ENCODE assay signal across 1 cellular context in the genomic region with DNA sequence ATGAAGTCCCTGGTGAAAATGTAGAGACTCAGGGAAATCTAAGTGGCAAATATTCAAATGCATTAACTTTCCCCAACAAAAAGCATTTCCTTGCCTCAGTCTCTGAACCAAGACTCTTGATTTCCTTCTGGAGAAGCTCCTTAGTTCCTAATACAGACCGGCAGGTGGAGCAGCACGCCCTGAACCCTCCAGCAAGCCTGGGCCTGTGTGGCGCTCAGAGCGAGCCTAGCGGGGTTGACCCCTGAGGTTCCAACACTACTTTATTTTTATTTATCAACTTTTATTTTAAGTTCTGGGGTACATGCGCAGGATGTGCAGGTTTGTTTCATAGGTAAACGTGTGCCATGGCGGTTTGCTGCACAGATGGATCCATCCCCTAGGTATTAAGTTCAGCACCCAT.
TF ChIP-seq lines count a peak whose summit lies in the region.

No MANE protein-coding gene starts in this region.

TF ChIP-seq in GM23338, 12 proteins besides CTCF, POLR2A, EP300 and RAD21 (continued from another document):
- TF ChIP-seq, protein P1, sequence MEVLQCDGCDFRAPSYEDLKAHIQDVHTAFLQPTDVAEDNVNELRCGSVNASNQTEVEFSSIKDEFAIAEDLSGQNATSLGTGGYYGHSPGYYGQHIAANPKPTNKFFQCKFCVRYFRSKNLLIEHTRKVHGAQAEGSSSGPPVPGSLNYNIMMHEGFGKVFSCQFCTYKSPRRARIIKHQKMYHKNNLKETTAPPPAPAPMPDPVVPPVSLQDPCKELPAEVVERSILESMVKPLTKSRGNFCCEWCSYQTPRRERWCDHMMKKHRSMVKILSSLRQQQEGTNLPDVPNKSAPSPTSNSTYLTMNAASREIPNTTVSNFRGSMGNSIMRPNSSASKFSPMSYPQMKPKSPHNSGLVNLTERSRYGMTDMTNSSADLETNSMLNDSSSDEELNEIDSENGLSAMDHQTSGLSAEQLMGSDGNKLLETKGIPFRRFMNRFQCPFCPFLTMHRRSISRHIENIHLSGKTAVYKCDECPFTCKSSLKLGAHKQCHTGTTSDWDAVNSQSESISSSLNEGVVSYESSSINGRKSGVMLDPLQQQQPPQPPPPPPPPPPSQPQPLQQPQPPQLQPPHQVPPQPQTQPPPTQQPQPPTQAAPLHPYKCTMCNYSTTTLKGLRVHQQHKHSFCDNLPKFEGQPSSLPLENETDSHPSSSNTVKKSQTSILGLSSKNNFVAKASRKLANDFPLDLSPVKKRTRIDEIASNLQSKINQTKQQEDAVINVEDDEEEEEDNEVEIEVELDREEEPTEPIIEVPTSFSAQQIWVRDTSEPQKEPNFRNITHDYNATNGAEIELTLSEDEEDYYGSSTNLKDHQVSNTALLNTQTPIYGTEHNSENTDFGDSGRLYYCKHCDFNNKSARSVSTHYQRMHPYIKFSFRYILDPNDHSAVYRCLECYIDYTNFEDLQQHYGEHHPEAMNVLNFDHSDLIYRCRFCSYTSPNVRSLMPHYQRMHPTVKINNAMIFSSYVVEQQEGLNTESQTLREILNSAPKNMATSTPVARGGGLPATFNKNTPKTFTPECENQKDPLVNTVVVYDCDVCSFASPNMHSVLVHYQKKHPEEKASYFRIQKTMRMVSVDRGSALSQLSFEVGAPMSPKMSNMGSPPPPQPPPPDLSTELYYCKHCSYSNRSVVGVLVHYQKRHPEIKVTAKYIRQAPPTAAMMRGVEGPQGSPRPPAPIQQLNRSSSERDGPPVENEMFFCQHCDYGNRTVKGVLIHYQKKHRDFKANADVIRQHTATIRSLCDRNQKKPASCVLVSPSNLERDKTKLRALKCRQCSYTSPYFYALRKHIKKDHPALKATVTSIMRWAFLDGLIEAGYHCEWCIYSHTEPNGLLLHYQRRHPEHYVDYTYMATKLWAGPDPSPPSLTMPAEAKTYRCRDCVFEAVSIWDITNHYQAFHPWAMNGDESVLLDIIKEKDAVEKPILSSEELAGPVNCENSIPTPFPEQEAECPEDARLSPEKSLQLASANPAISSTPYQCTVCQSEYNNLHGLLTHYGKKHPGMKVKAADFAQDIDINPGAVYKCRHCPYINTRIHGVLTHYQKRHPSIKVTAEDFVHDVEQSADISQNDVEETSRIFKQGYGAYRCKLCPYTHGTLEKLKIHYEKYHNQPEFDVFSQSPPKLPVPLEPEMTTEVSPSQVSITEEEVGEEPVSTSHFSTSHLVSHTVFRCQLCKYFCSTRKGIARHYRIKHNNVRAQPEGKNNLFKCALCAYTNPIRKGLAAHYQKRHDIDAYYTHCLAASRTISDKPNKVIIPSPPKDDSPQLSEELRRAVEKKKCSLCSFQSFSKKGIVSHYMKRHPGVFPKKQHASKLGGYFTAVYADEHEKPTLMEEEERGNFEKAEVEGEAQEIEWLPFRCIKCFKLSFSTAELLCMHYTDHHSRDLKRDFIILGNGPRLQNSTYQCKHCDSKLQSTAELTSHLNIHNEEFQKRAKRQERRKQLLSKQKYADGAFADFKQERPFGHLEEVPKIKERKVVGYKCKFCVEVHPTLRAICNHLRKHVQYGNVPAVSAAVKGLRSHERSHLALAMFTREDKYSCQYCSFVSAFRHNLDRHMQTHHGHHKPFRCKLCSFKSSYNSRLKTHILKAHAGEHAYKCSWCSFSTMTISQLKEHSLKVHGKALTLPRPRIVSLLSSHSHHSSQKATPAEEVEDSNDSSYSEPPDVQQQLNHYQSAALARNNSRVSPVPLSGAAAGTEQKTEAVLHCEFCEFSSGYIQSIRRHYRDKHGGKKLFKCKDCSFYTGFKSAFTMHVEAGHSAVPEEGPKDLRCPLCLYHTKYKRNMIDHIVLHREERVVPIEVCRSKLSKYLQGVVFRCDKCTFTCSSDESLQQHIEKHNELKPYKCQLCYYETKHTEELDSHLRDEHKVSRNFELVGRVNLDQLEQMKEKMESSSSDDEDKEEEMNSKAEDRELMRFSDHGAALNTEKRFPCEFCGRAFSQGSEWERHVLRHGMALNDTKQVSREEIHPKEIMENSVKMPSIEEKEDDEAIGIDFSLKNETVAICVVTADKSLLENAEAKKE (CRISPR knock-in tag; IDR thresholded peaks at IDR 0.05): no peak
- no peak for TF ChIP-seq ETS1 (IDR thresholded peaks at IDR 0.05)
- TF ChIP-seq ZNF114 (CRISPR knock-in tag; IDR thresholded peaks at IDR 0.05): no peak
- TF ChIP-seq REST (IDR thresholded peaks at IDR 0.05; ENCODE audit: unreplicated experiment): no peak
- TF ChIP-seq STAT1 (IDR thresholded peaks at IDR 0.05; ENCODE audit: unreplicated experiment): no peak
- TF ChIP-seq EZH2 (IDR thresholded peaks at IDR 0.05; ENCODE audit: low read depth, unreplicated experiment): no peak
